In genomic region chr13:76965759-76966421, GRCh38 we compare ENCODE assay signal across 9 cellular contexts. TPM values are rescaled to one million over a fixed set of nuclear protein-coding genes. Genes with fewer than 3 reads are reported as not detected.
DNase-seq lines count a peak whose midpoint lies in the region; ATAC-seq and TF ChIP-seq lines count a peak whose summit lies in the region.
"Had no signal": no experiment of that assay in that cellular context is flagged by ENCODE, and none has a peak within 500 bp of the region (broad histone marks: within the 10 kb centered on the region; RNA-seq: fewer than 3 reads in every experiment).

No MANE protein-coding gene starts in this region.

- peaks cover 8% of the 10 kb centered on the region for H3K36me3 Mint-ChIP-seq in glutamatergic neuron (ENCODE audit: unreplicated experiment)

- DNase-seq in H4 (ENCODE audit: low spot score) (peak; percentile 56), amniotic epithelial cell (ENCODE audit: low read depth) (peak; percentile 93), glutamatergic neuron (no peak), smooth muscle cell of the brain vasculature (ENCODE audit: low read depth, low spot score) (peak; percentile 85), activated gamma-delta T cell (lab: John Stamatoyannopoulos, UW) (no peak), NCI-H1436 (lab: John Stamatoyannopoulos, UW) (no peak), T-helper 2 cell (no peak)
- DNase-seq: activated T-cell treated with anti-CD3 and anti-CD28 coated beads, Interleukin-2, amount 50 U/mL, for 24 hours had no signal

- no peak for ATAC-seq in HG03460 (IDR thresholded peaks at IDR 0.05; ENCODE audit: unreplicated experiment)

- H3K4me3 Mint-ChIP-seq in glutamatergic neuron (ENCODE audit: unreplicated experiment): no peak overlapping the region
- H3K4me3 Mint-ChIP-seq: activated T-cell treated with anti-CD3 and anti-CD28 coated beads, Interleukin-2, amount 50 U/mL, for 24 hours had no signal

- H3K27ac Mint-ChIP-seq in glutamatergic neuron (ENCODE audit: unreplicated experiment): peak overlapping the region; percentile 78
- H3K27ac Mint-ChIP-seq: activated T-cell treated with anti-CD3 and anti-CD28 coated beads, Interleukin-2, amount 50 U/mL, for 24 hours had no signal

- TF ChIP-seq CTCF in glutamatergic neuron (IDR thresholded peaks at IDR 0.05; ENCODE audit: partially characterized antibody, unreplicated experiment): no peak

- peaks cover 5% of the 10 kb centered on the region for H3K9me3 Mint-ChIP-seq in glutamatergic neuron (ENCODE audit: unreplicated experiment)

- peaks cover 5% of the 10 kb centered on the region for H3K27me3 Mint-ChIP-seq in glutamatergic neuron (ENCODE audit: unreplicated experiment)

- H3K4me1 Mint-ChIP-seq in glutamatergic neuron (ENCODE audit: low read depth, unreplicated experiment): peaks cover 41% of the 10 kb centered on the region

RNA-seq across cellular contexts. Expression of gene ACOD1, which starts 17.6 kb away (rescaled TPM):
- not detected in 2 replicates for total RNA-seq in H4 (2014; rRNA removed; shearing (Covaris generic))
- not detected for total RNA-seq in glutamatergic neuron (ENCODE audit: unreplicated experiment)

RNA-seq across cellular contexts. Expression of gene CLN5, which starts 26.0 kb away (rescaled TPM):
- total RNA-seq in H4 (2014; rRNA removed; shearing (Covaris generic)): 21.3 and 27.4 TPM in 2 replicates
- 14.6 TPM for total RNA-seq in glutamatergic neuron (ENCODE audit: unreplicated experiment)

Comparison
In these comparisons a context has a peak if more than half of its experiments do, and no peak if none do; other contexts are left out.
1. DNase-seq: peak in H4 (single experiment), amniotic epithelial cell (single experiment) and smooth muscle cell of the brain vasculature (single experiment); none in glutamatergic neuron (single experiment), activated gamma-delta T cell (single experiment), NCI-H1436 (single experiment) and T-helper 2 cell (0 of 5).